ENCODE assay signal across 15 cellular contexts in the genomic region with DNA sequence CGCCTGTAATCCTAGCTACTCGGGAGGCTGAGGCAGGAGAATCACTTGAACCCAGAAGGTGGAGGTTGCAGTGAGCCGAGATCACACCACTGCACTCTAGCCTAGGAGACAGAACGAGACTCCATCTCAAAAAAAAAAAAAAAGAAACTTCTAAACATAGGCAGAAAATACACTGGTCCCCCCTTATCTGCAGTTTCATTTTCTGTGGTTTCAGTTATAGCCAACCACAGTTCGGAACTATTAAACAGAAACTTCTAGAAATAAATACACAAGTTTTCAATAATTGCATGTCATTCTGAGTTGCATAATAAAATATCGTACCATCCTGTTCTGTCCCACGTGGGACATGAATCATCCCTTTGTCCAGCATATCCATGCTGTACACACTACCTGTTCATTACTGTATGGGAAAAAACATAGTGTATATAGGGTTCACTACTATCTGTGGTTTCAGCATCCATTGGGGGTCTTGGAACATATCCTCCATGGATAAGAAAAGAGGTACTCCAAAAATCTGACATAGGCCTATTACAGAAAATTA. TPM values are rescaled to one million over a fixed set of nuclear protein-coding genes. Genes with fewer than 3 reads are reported as not detected.
DNase-seq lines count a peak whose midpoint lies in the region; ATAC-seq and TF ChIP-seq lines count a peak whose summit lies in the region.
"Had no signal": no experiment of that assay in that cellular context is flagged by ENCODE, and none has a peak within 500 bp of the region (broad histone marks: within the 10 kb centered on the region; RNA-seq: fewer than 3 reads in every experiment).

No MANE protein-coding gene starts in this region.

- H3K27ac ChIP-seq in SJCRH30 (no peak overlapping the region), stomach (no peak overlapping the region), Karpas-422 (ENCODE audit: low read length) (no peak overlapping the region)
- H3K27ac ChIP-seq: prostate gland, suprapubic skin had no signal

- TF ChIP-seq EP300 in stomach (IDR thresholded peaks at IDR 0.05): no peak

- H4K20me1 ChIP-seq in Karpas-422 (ENCODE audit: insufficient read depth, low read depth, low read length): peaks cover 6% of the 10 kb centered on the region; the same call in 1 of the 2 replicates

- 67 to 89% (median 80%) methylated on average over 7 of the region's 7 CpGs for WGBS in stomach, 5 donors

- peaks cover 98% of the 10 kb centered on the region for H3K79me2 ChIP-seq in Karpas-422 (ENCODE audit: low read length)

- H3K4me1 ChIP-seq in SJCRH30 (no peaks in the 10 kb centered on the region), stomach (peaks cover 0 to 13% (median 5%) of the 10 kb centered on the region in 4 donors), Karpas-422 (ENCODE audit: low read length) (no peaks in the 10 kb centered on the region)
- H3K4me1 ChIP-seq: prostate gland, suprapubic skin had no signal

- ATAC-seq in GM18870 (IDR thresholded peaks at IDR 0.05; ENCODE audit: unreplicated experiment) (peak; percentile 59), GM21619 (IDR thresholded peaks at IDR 0.05; ENCODE audit: unreplicated experiment) (peak; percentile 55), HG03280 (IDR thresholded peaks at IDR 0.05; ENCODE audit: unreplicated experiment) (peak; percentile 69)

- TF ChIP-seq CTCF in stomach (IDR thresholded peaks at IDR 0.05): no peak

- peak; percentile 15 for DNase-seq in fibroblast of gingiva (ENCODE audit: low read depth)
- no peak for DNase-seq in SJCRH30
- DNase-seq in NCI-H2107 (lab: John Stamatoyannopoulos, UW): no peak
- DNase-seq in stomach: no peak
- DNase-seq in Karpas-422: no peak
- DNase-seq: activated CD4-positive, alpha-beta T cell treated with anti-CD3 and anti-CD28 coated beads, Interleukin-2, amount 50 U/mL, for 48 hours; H7; hypothalamus; NCI-H1417 treated with DMSO at 0.1 percent for 48 hours; NCI-H345 had no signal

- H3K36me3 ChIP-seq in SJCRH30: peaks cover 64% of the 10 kb centered on the region
- no peaks in the 10 kb centered on the region for H3K36me3 ChIP-seq in stomach
- H3K36me3 ChIP-seq in Karpas-422 (ENCODE audit: insufficient read depth, low read length): peaks cover 33% of the 10 kb centered on the region
- H3K36me3 ChIP-seq: prostate gland, suprapubic skin had no signal

- no peaks in the 10 kb centered on the region for H3K9me2 ChIP-seq in Karpas-422 (replicated peaks; ENCODE audit: insufficient read depth, low read length)

- H3K9me3 ChIP-seq in SJCRH30 (replicated peaks): no peaks in the 10 kb centered on the region
- H3K9me3 ChIP-seq in stomach: no peaks in the 10 kb centered on the region
- H3K9me3 ChIP-seq in Karpas-422 (ENCODE audit: low read length): no peaks in the 10 kb centered on the region
- H3K9me3 ChIP-seq: prostate gland, suprapubic skin had no signal

- H3K4me3 ChIP-seq in SJCRH30 (no peak overlapping the region), stomach (no peak overlapping the region), Karpas-422 (ENCODE audit: low read length) (no peak overlapping the region)
- H3K4me3 ChIP-seq: prostate gland, suprapubic skin had no signal

- H3K4me2 ChIP-seq in Karpas-422 (ENCODE audit: low read depth, low read length, poor library complexity, severe bottlenecking): no peak overlapping the region

- intact Hi-C loops in stomach (cut with DNase I; ENCODE audit: low total_unique reads): no loop called here

- H3K9ac ChIP-seq in Karpas-422 (ENCODE audit: low read length): no peak overlapping the region

- H2AFZ ChIP-seq in Karpas-422 (ENCODE audit: low read length): no peak overlapping the region

- no peaks in the 10 kb centered on the region for H3K27me3 ChIP-seq in SJCRH30
- H3K27me3 ChIP-seq in stomach: no peaks in the 10 kb centered on the region
- no peaks in the 10 kb centered on the region for H3K27me3 ChIP-seq in Karpas-422 (ENCODE audit: low read length)
- H3K27me3 ChIP-seq: suprapubic skin had no signal

- TF ChIP-seq POLR2A in stomach (IDR thresholded peaks at IDR 0.05): no peak

RNA-seq across cellular contexts. Expression of a gene that starts 8.0 kb away (rescaled TPM):
- total RNA-seq in SJCRH30 (2014; rRNA removed; shearing (Covaris generic)): 37.3 and 45.0 TPM in 2 replicates
- total RNA-seq in stomach: 10 to 100 TPM in 1 of 5 donors, 1 to 10 TPM in 2, under 1 TPM in 2; 0.58 to 10.1 (median 1.8) TPM
- under 1 TPM; 0.46 to 0.68 (median 0.50) TPM for polyA plus RNA-seq in stomach
- 5.9 and 7.7 TPM in 2 replicates for total RNA-seq in Karpas-422 (2014; rRNA removed; shearing (Covaris generic); ENCODE audit: low replicate concordance)
